8 cellular contexts compared by ENCODE assay signal in the genomic region with DNA sequence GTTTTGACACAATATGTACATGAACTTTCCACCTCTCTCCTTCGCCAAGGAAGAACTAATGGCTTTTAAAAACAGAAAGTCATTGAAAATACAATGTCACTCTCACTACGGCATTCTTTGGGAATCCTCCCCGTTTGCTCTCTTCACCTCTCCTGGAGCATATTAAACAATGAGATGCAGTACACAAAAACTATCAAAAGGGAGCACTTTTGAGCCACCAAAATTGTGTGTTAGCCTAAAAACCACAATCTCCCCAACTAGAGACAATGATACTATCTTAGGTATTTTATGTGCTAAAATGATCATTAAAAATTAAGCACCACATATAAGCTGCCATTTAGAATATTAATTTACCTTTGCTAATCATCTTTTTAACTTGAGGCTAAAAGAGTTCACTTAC.
A peak's percentile ranks its signal among the peaks of the same experiment; 100 is the strongest.
DNase-seq lines count a peak whose midpoint lies in the region; ATAC-seq and TF ChIP-seq lines count a peak whose summit lies in the region.

No MANE protein-coding gene starts in this region.

- no peaks in the 10 kb centered on the region for H3K9me3 ChIP-seq in neuronal stem cell (replicated peaks in 1 of 2; ENCODE audit: control insufficient read depth in 2 of 2, insufficient read depth in 1 of 2, low read depth in 1 of 2, low read length in 2 of 2)

- H3K4me1 ChIP-seq in neuronal stem cell (ENCODE audit: control insufficient read depth in 2 of 2, insufficient read depth in 1 of 2, low read depth in 1 of 2, low read length in 2 of 2): peaks cover 0 to 1% of the 10 kb centered on the region in 2 donors

- H2BK120ac ChIP-seq in neuronal stem cell (ENCODE audit: low read depth, low read length): no peak overlapping the region

- H2AK5ac ChIP-seq in neuronal stem cell (ENCODE audit: low read depth, low read length): no peak overlapping the region

- WGBS in neuronal stem cell (ENCODE audit: extremely low coverage in 2 of 2, insufficient read length in 2 of 2, insufficient replicate concordance in 1 of 2), 2 donors: no CpG with 5 or more reads among the region's 3 CpGs

- DNase-seq in NCI-H1048 (lab: John Stamatoyannopoulos, UW): peak; percentile 42
- peak; percentile 39 for DNase-seq in astrocyte of the spinal cord (ENCODE audit: low read depth, low spot score)
- peak; percentile 52 for DNase-seq in neuronal stem cell (ENCODE audit: low spot score)
- DNase-seq in activated CD4-positive, alpha-beta T cell treated with anti-CD3 and anti-CD28 coated beads, Interleukin-2, amount 10 ng/mL, durations not matched to agents 7 days and 5 days: no peak
- no peak for DNase-seq in T-helper 1 cell
- DNase-seq in occipital lobe (lab: John Stamatoyannopoulos, UW): no peak

- no peaks in the 10 kb centered on the region for H3K4me1 Mint-ChIP-seq in activated CD4-positive, alpha-beta T cell treated with anti-CD3 and anti-CD28 coated beads, Interleukin-2, amount 10 ng/mL, durations not matched to agents 7 days and 5 days

- H2AFZ ChIP-seq in neuronal stem cell (ENCODE audit: low read length): no peak overlapping the region

- no peak overlapping the region for H2BK15ac ChIP-seq in neuronal stem cell (ENCODE audit: low read length)

- no peak overlapping the region for H3K27ac ChIP-seq in 22Rv1
- H3K27ac ChIP-seq in neuronal stem cell (replicated peaks; ENCODE audit: low read length): no peak overlapping the region

- no peak overlapping the region for H3K27ac Mint-ChIP-seq in activated CD4-positive, alpha-beta T cell treated with anti-CD3 and anti-CD28 coated beads, Interleukin-2, amount 10 ng/mL, durations not matched to agents 7 days and 5 days

- H3K36me3 Mint-ChIP-seq in activated CD4-positive, alpha-beta T cell treated with anti-CD3 and anti-CD28 coated beads, Interleukin-2, amount 10 ng/mL, durations not matched to agents 7 days and 5 days (ENCODE audit: low read depth): no peaks in the 10 kb centered on the region

- H3K4me2 ChIP-seq in neuronal stem cell (ENCODE audit: insufficient read depth, low read length, poor library complexity, severe bottlenecking): no peak overlapping the region

- no peak overlapping the region for H3K9ac ChIP-seq in neuronal stem cell (ENCODE audit: low read depth, low read length, poor library complexity)

- in situ Hi-C loops in astrocyte of the spinal cord (cut with HindIII; ENCODE audit: low sequenced_read_pairs): no loop called here

- H3K4me3 ChIP-seq in astrocyte of the spinal cord (ENCODE audit: low read depth, low read length) (no peak overlapping the region), neuronal stem cell (ENCODE audit: low read length in 2 of 2) (no peak overlapping the region)

- H3K23ac ChIP-seq in neuronal stem cell (ENCODE audit: low read depth, low read length, poor library complexity): no peak overlapping the region

- H3K9me3 Mint-ChIP-seq in activated CD4-positive, alpha-beta T cell treated with anti-CD3 and anti-CD28 coated beads, Interleukin-2, amount 10 ng/mL, durations not matched to agents 7 days and 5 days: no peaks in the 10 kb centered on the region

- H3K79me1 ChIP-seq in neuronal stem cell (ENCODE audit: low read depth, low read length): no peaks in the 10 kb centered on the region

- no peaks in the 10 kb centered on the region for H3K27me3 ChIP-seq in neuronal stem cell (ENCODE audit: control insufficient read depth in 3 of 3, insufficient read depth in 3 of 3, low read depth in 1 of 3, low read length in 3 of 3)

- H3K4ac ChIP-seq in neuronal stem cell (ENCODE audit: low read length): no peak overlapping the region

- no peak overlapping the region for H3K4me3 Mint-ChIP-seq in activated CD4-positive, alpha-beta T cell treated with anti-CD3 and anti-CD28 coated beads, Interleukin-2, amount 10 ng/mL, durations not matched to agents 7 days and 5 days

- no peaks in the 10 kb centered on the region for H3K36me3 ChIP-seq in neuronal stem cell (replicated peaks in 1 of 2; ENCODE audit: control insufficient read depth in 2 of 2, insufficient read depth in 2 of 2, low read length in 2 of 2)

- CTCF ChIA-PET in activated CD4-positive, alpha-beta T cell treated with anti-CD3 and anti-CD28 coated beads, Interleukin-2, amount 10 ng/mL, durations not matched to agents 7 days and 5 days (lab: Charles Lee): no interaction called here

- TF ChIP-seq POLR2A in GM18505 (IDR thresholded peaks at IDR 0.05; ENCODE audit: borderline replicate concordance, extremely low read depth, insufficient read depth, insufficient read length): no peak

- H3K18ac ChIP-seq in neuronal stem cell (ENCODE audit: low read length): no peak overlapping the region

- H4K91ac ChIP-seq in neuronal stem cell (ENCODE audit: low read depth, low read length, poor library complexity): no peak overlapping the region

- no peak overlapping the region for H2BK12ac ChIP-seq in neuronal stem cell (ENCODE audit: low read length)

- H4K8ac ChIP-seq in neuronal stem cell (ENCODE audit: low read depth, low read length): no peak overlapping the region

- POLR2A ChIA-PET in activated CD4-positive, alpha-beta T cell treated with anti-CD3 and anti-CD28 coated beads, Interleukin-2, amount 10 ng/mL, durations not matched to agents 7 days and 5 days (lab: Charles Lee): no interaction called here

- ATAC-seq in GM18505 (IDR thresholded peaks at IDR 0.05; ENCODE audit: unreplicated experiment): peak; percentile 80

- no peak overlapping the region for H3K14ac ChIP-seq in neuronal stem cell (ENCODE audit: low read length)

- no peak overlapping the region for H2BK5ac ChIP-seq in neuronal stem cell (ENCODE audit: low read length)

- peak; percentile 70 for TF ChIP-seq CTCF in 22Rv1 (IDR thresholded peaks at IDR 0.05)
- peak; percentile 45 for TF ChIP-seq CTCF in astrocyte of the spinal cord (IDR thresholded peaks at IDR 0.05; ENCODE audit: low read depth, low read length)

- H3K27me3 Mint-ChIP-seq in activated CD4-positive, alpha-beta T cell treated with anti-CD3 and anti-CD28 coated beads, Interleukin-2, amount 10 ng/mL, durations not matched to agents 7 days and 5 days: no peaks in the 10 kb centered on the region

Comparison
In these comparisons a context has a peak if more than half of its experiments do, and no peak if none do; other contexts are left out.
1. DNase-seq: peak in NCI-H1048 (single experiment), astrocyte of the spinal cord (single experiment) and neuronal stem cell (single experiment); none in activated CD4-positive, alpha-beta T cell treated with anti-CD3 and anti-CD28 coated beads, Interleukin-2, amount 10 ng/mL, durations not matched to agents 7 days and 5 days (single experiment), T-helper 1 cell (0 of 5) and occipital lobe (single experiment).